In genomic region chr1:171655215-171656116, GRCh38 we compare ENCODE assay signal across 7 cellular contexts. TPM values are rescaled to one million over a fixed set of nuclear protein-coding genes. Genes with fewer than 3 reads are reported as not detected.
DNase-seq lines count a peak whose midpoint lies in the region; ATAC-seq, FAIRE-seq and TF ChIP-seq lines count a peak whose summit lies in the region.

No MANE protein-coding gene starts in this region.

- H3K4me3 ChIP-seq in K562 = no peak overlapping the region

- POLR2A ChIA-PET in K562 (lab: Yijun Ruan, JAX) = interaction anchor here (0.7 to 1.9 kb wide), 4 partner anchors 8 to 133 kb away, joined by 3 to 11 read pairs (median 5); no protein-coding TSS in a partner anchor

- TF ChIP-seq RAD21 in K562 (CRISPR knock-in tag; conservative IDR thresholded peaks at IDR 0.05 in 1 of 2, IDR thresholded peaks at IDR 0.05 in 1 of 2) = peak; percentile 66 to 85

- BruUV-seq in K562 (replicated peaks; lab: Mats Ljungman, UMichigan) = no TSS peak

- peak; percentile 85 for FAIRE-seq in K562 (lab: Jason Lieb, UNC)

- peaks cover 28% of the 10 kb centered on the region in 2 experiments for H3K27me3 ChIP-seq in K562 (ENCODE audit: control insufficient read depth in 2 of 2, insufficient read depth in 2 of 2, low read length in 2 of 2)

- H3K9ac ChIP-seq in K562 (ENCODE audit: insufficient read depth in 1 of 2, low read depth in 2 of 2, low read length in 2 of 2) = no peak overlapping the region

- H3K4me2 ChIP-seq in K562 (ENCODE audit: insufficient read depth, low read length) = peak overlapping the region; percentile 52

- H3K36me3 ChIP-seq in K562 (ENCODE audit: control insufficient read depth, insufficient read depth, low read length) = no peaks in the 10 kb centered on the region

- H4K20me1 ChIP-seq in K562 (replicated peaks; ENCODE audit: control insufficient read depth, insufficient read depth, low read length) = no peaks in the 10 kb centered on the region

- peak; percentile 89 to 97 (median 92) for TF ChIP-seq CTCF in K562 (IDR thresholded peaks at IDR 0.05 in 2 of 3, conservative IDR thresholded peaks at IDR 0.05 in 1 of 3; ENCODE audit: insufficient read depth in 2 of 3, low read depth in 1 of 3, low read length in 3 of 3)

- no peaks in the 10 kb centered on the region for H3K9me1 ChIP-seq in K562 (ENCODE audit: control insufficient read depth, insufficient read depth, low read length)

- 7% methylated on average over 21 of the region's 21 CpGs for WGBS in K562 (ENCODE audit: insufficient coverage, low coverage, missing lambda C conversion rate)

- H3K27ac ChIP-seq in K562 (ENCODE audit: extremely low read depth, low read depth, low read length) = no peak overlapping the region

- ATAC-seq in GM18505 (IDR thresholded peaks at IDR 0.05; ENCODE audit: unreplicated experiment) (peak; percentile 66), HG03520 (IDR thresholded peaks at IDR 0.05; ENCODE audit: unreplicated experiment) (peak; percentile 79), K562 (peak; percentile 96)

- no peaks in the 10 kb centered on the region for H3K9me3 ChIP-seq in K562 (replicated peaks; ENCODE audit: control insufficient read depth, insufficient read depth, low read depth, low read length)

- TF ChIP-seq POLR2A in GM18505 (IDR thresholded peaks at IDR 0.05; ENCODE audit: borderline replicate concordance, extremely low read depth, insufficient read depth, insufficient read length) = no peak
- no peak for TF ChIP-seq POLR2A in K562 (conservative IDR thresholded peaks at IDR 0.05)

- peak overlapping the region; percentile 53 for H2AFZ ChIP-seq in K562 (ENCODE audit: low read depth, low read length)

- intact Hi-C loops in K562 (cut with micrococcal nuclease) = loop anchor here (1.0 to 10.0 kb wide), 3 partner anchors 61 to 739 kb away; no protein-coding TSS in a partner anchor

- TF ChIP-seq EP300 in K562 (IDR thresholded peaks at IDR 0.05; ENCODE audit: low read length) = no peak; the same call in 1 of the 2 replicates

- H3K79me2 ChIP-seq in K562 (ENCODE audit: control insufficient read depth, insufficient read depth, low read length) = no peaks in the 10 kb centered on the region

- DNase-seq in T-helper 22 cell (ENCODE audit: low read depth) (peak; percentile 12), K562 (ENCODE audit: extremely low read depth in 1 of 4, low spot score in 3 of 4) (peak; percentile 67 to 89 (median 74)), inferior parietal cortex (ENCODE audit: extremely low spot score) (peak; percentile 24), Ammon's horn (ENCODE audit: low spot score) (no peak)
- peak; percentile 74 for DNase-seq in stimulated activated CD4-positive, alpha-beta T cell treated with anti-CD3 and anti-CD28 coated beads, Interleukin-1b, Interleukin-23, amount 100 ng/mL, for 48 hours

- in situ Hi-C loops in K562 (cut with MboI) = no loop called here

- peaks cover 0 to 9% of the 10 kb centered on the region in 2 experiments; a peak in 2 of 5 replicates for H3K4me1 ChIP-seq in K562 (replicated peaks in 1 of 2; ENCODE audit: control insufficient read depth in 2 of 2, insufficient read depth in 2 of 2, low read length in 2 of 2)

- CTCF ChIA-PET in K562 (lab: Yijun Ruan, JAX; ENCODE audit: low intra/inter-chr PET ratio) = interaction anchor here (0.6 to 0.8 kb wide), 2 partner anchors 86 to 351 kb away, joined by 3 read pairs; partner anchors contain the start of gene VAMP4

TF ChIP-seq in K562, 482 proteins besides CTCF, POLR2A, EP300 and RAD21 (continues in another document):
- peak; percentile 22 to 46; a peak in 3 of 4 replicates for TF ChIP-seq NRF1 (conservative IDR thresholded peaks at IDR 0.05 in 1 of 2, IDR thresholded peaks at IDR 0.05 in 1 of 2)
- no peak for TF ChIP-seq STAT5A (IDR thresholded peaks at IDR 0.05; ENCODE audit: borderline replicate concordance, low read length)
- TF ChIP-seq KDM1A (IDR thresholded peaks at IDR 0.05) = 0 out of 4 replicates have a peak, but pooled peaks of 1 of the 2 experiments have one; percentile 30
- peak; percentile 68; the same call in 1 of the 2 replicates for TF ChIP-seq TFAP4 (CRISPR knock-in tag; IDR thresholded peaks at IDR 0.05; ENCODE audit: borderline replicate concordance)
- peak in 1 of 3 experiments; percentile 14 for TF ChIP-seq YY1 (IDR thresholded peaks at IDR 0.05; ENCODE audit: borderline replicate concordance in 1 of 3, control insufficient read depth in 1 of 3, extremely low read depth in 1 of 3, insufficient read depth in 3 of 3, insufficient read length in 1 of 3, insufficient replicate concordance in 2 of 3, low read depth in 1 of 3, low read length in 2 of 3)

RNA-seq across cellular contexts. Expression of gene MYOC, which starts 3.0 kb away (rescaled TPM):
- total RNA-seq in K562 (2011; cell fraction: chromatin; rRNA removed; ENCODE audit: low replicate concordance) = not detected in 2 replicates
- not detected in 2 replicates for total RNA-seq in K562 (2011; cell fraction: nucleolus; rRNA removed)
- total RNA-seq in K562 (2011; cell fraction: nucleoplasm; rRNA removed) = not detected in 2 replicates
- total RNA-seq in K562 (2014; rRNA removed) = not detected in 2 replicates
- not detected in 2 replicates for total RNA-seq in K562 (2014; rRNA removed; fragmentation: Illumina TruSeq; extraction: Trizol)
- total RNA-seq in K562 (2015; rRNA removed; fragmentation: Illumina TruSeq; extraction: Trizol) = not detected in 2 replicates
- not detected in 2 replicates for total RNA-seq in K562 (2021)
- not detected in 2 replicates for polyA plus RNA-seq in K562 (2011; rRNA removed)
- not detected in 2 replicates for polyA plus RNA-seq in K562 (2011; cell fraction: cytosol; rRNA removed)
- polyA plus RNA-seq in K562 (2011; cell fraction: nucleus; rRNA removed) = not detected in 2 replicates
- polyA plus RNA-seq in K562 (2012) = not detected in 2 replicates
- not detected in 2 replicates for polyA plus RNA-seq in K562 (2014; fragmentation: Illumina TruSeq; extraction: Trizol)
- not detected for polyA plus RNA-seq in K562 (2014; fragmentation: Nextera tagmentation; extraction: Ambion mirVana)
- polyA plus RNA-seq in K562 (2014; rRNA removed) = not detected in 2 replicates
- polyA minus RNA-seq in K562 (2011; rRNA and poly(A)+ RNA removed) = not detected in 2 replicates
- polyA minus RNA-seq in K562 (2011; cell fraction: cytosol; rRNA and poly(A)+ RNA removed) = not detected in 2 replicates
- polyA minus RNA-seq in K562 (2011; cell fraction: nucleus; rRNA and poly(A)+ RNA removed) = not detected in 2 replicates

RNA-seq across cellular contexts. Expression of gene MYOCOS, which starts 33.4 kb away (rescaled TPM):
- 0.30 TPM in 1 of 2 replicates, not detected in the other for total RNA-seq in K562 (2011; cell fraction: chromatin; rRNA removed; ENCODE audit: low replicate concordance)
- not detected in 2 replicates for total RNA-seq in K562 (2011; cell fraction: nucleolus; rRNA removed)
- 0.31 TPM in 1 of 2 replicates, not detected in the other for total RNA-seq in K562 (2011; cell fraction: nucleoplasm; rRNA removed)
- total RNA-seq in K562 (2014; rRNA removed) (not detected in 2 replicates), K562 (2014; rRNA removed; fragmentation: Illumina TruSeq; extraction: Trizol) (0.07 TPM in 1 of 2 replicates, not detected in the other), K562 (2015; rRNA removed; fragmentation: Illumina TruSeq; extraction: Trizol) (0.07 TPM in 1 of 2 replicates, not detected in the other), K562 (2021) (not detected in 2 replicates)
- polyA plus RNA-seq in K562 (2011; rRNA removed) (not detected in 2 replicates), K562 (2014; fragmentation: Illumina TruSeq; extraction: Trizol) (not detected in 2 replicates), K562 (2014; fragmentation: Nextera tagmentation; extraction: Ambion mirVana) (not detected), K562 (2014; rRNA removed) (not detected in 2 replicates)
- polyA plus RNA-seq in K562 (2011; cell fraction: cytosol; rRNA removed) = not detected in 2 replicates
- polyA plus RNA-seq in K562 (2011; cell fraction: nucleus; rRNA removed) = not detected in 2 replicates
- not detected in 2 replicates for polyA plus RNA-seq in K562 (2012)
- polyA minus RNA-seq in K562 (2011; rRNA and poly(A)+ RNA removed) = 0.07 TPM in 1 of 2 replicates, not detected in the other
- polyA minus RNA-seq in K562 (2011; cell fraction: cytosol; rRNA and poly(A)+ RNA removed) = not detected in 2 replicates
- not detected in 2 replicates for polyA minus RNA-seq in K562 (2011; cell fraction: nucleus; rRNA and poly(A)+ RNA removed)
